Comparison of ENCODE assay signal across 8 cellular contexts in the genomic region with DNA sequence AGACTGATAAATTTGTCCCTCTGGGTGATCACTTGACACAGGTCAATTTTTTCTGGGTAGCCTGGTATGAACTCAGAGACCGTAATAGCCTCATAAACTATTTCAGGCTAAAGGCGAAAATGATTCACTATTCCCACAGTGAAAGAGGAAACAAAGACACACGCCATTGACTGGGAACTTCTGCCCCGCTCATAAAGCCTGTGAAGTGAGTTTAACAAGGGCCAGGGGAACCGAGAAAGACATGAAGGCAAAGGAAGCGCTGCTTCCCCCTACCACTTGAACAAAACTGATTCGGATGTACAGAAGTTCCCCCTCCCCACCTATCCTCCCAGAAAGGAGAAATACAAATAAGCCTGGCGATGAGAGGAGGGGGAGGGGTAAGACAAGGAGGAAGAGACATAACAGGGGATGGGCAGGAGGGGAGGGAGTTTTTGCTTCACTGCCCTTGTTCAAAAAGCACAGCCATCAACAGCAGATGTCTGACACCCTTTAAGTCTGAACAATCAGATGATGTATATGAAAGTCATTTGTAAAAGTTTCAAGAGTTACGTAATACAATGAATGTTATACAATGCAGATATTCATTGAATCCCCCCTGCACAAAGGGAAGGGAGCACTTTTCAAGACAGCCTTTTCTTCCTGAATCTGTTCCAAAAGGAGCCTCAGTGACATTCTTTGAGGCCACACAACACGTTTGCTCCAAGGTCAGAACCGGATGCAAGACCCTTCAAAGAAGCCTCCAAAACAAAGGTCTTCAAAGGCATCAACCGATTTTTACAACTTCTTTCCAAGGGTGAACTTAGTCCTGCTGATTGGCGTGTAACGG. TPM values are rescaled to one million over a fixed set of nuclear protein-coding genes. Genes with fewer than 3 reads are reported as not detected.
DNase-seq lines count a peak whose midpoint lies in the region; ATAC-seq and TF ChIP-seq lines count a peak whose summit lies in the region.

No MANE protein-coding gene starts in this region.

- peaks cover 18 to 23% of the 10 kb centered on the region in 2 donors for H3K4me1 ChIP-seq in gastrocnemius medialis

- peak overlapping the region; percentile 55 to 63 (median 57) for H3K4me3 ChIP-seq in gastrocnemius medialis

- H3K36me3 ChIP-seq in gastrocnemius medialis = no peaks in the 10 kb centered on the region

- in situ Hi-C loops in gastrocnemius medialis (cut with MboI; ENCODE audit: low sequenced_read_pairs in 4 of 4) = no loop called here

- CTCF ChIA-PET in WTC11 (lab: Charles Lee) = interaction anchor here (0.6 to 1.0 kb wide), 2 partner anchors 10 to 162 kb away, joined by 3 read pairs; no protein-coding TSS in a partner anchor

- peak overlapping the region; percentile 70 for H3K4me3 Mint-ChIP-seq in WTC11

- ATAC-seq in GM19452 (IDR thresholded peaks at IDR 0.05; ENCODE audit: unreplicated experiment) (peak; percentile 68), HG03439 (IDR thresholded peaks at IDR 0.05; ENCODE audit: unreplicated experiment) (peak; percentile 72), WTC11 (peak; percentile 16), gastrocnemius medialis (peak; percentile 79 to 88)

- H3K27me3 Mint-ChIP-seq in WTC11 (ENCODE audit: low read depth) = peaks cover 34% of the 10 kb centered on the region

- POLR2A ChIA-PET in WTC11 (lab: Charles Lee) = no interaction called here

- H3K4me1 Mint-ChIP-seq in WTC11 = peaks cover 14% of the 10 kb centered on the region

- peak overlapping the region; percentile 81 to 91 (median 82) for H3K27ac ChIP-seq in gastrocnemius medialis

- intact Hi-C loops in gastrocnemius medialis (cut with DNase I; ENCODE audit: low total_unique reads) = no loop called here

- no peaks in the 10 kb centered on the region for H3K27me3 ChIP-seq in gastrocnemius medialis

- H3K36me3 Mint-ChIP-seq in WTC11 = peaks cover 5% of the 10 kb centered on the region; the same call in 1 of the 2 replicates

- TF ChIP-seq CTCF in WTC11 (IDR thresholded peaks at IDR 0.05) (no peak), gastrocnemius medialis (IDR thresholded peaks at IDR 0.05 in 4 of 5, conservative IDR thresholded peaks at IDR 0.05 in 1 of 5) (no peak)

- no peak for TF ChIP-seq POLR2A in gastrocnemius medialis (IDR thresholded peaks at IDR 0.05)

- H3K9me3 Mint-ChIP-seq in WTC11 = no peaks in the 10 kb centered on the region

- H3K9me3 ChIP-seq in gastrocnemius medialis = no peaks in the 10 kb centered on the region

- H3K27ac Mint-ChIP-seq in WTC11 = no peak overlapping the region

- DNase-seq in ELR (ENCODE audit: low read depth) (peak; percentile 47), WTC11 (ENCODE audit: low spot score) (no peak), hippocampal formation (lab: John Stamatoyannopoulos, UW) (peak; percentile 6 to 13), gastrocnemius medialis (peak in 1 of 2 donors; percentile 16), NCI-H524 treated with DMSO at 0.1 percent for 48 hours (lab: John Stamatoyannopoulos, UW) (no peak), DMS53 treated with DMSO at 0.1 percent for 48 hours (lab: John Stamatoyannopoulos, UW; ENCODE audit: unreplicated experiment) (no peak)

TF ChIP-seq in WTC11, 78 proteins besides CTCF, POLR2A, EP300 and RAD21:
- 0 out of 2 replicates have a peak, but pooled peaks have one; percentile 49 for TF ChIP-seq ETV6 (CRISPR knock-in tag; IDR thresholded peaks at IDR 0.05)
- TF ChIP-seq SMAD4 (CRISPR knock-in tag; IDR thresholded peaks at IDR 0.05) = no peak

RNA-seq across cellular contexts. Expression of gene ABCB4, which starts 0.7 kb away (rescaled TPM):
- total RNA-seq in WTC11 (2021) = 0.71 to 1.2 TPM (median 1.1 TPM) in 3 replicates
- total RNA-seq in gastrocnemius medialis = 1 to 10 TPM in 2 of 4 donors, under 1 TPM in 2; 0.61 to 2.3 (median 1.1) TPM

Comparison
In these comparisons a context has a peak if more than half of its experiments do, and no peak if none do; other contexts are left out.
1. DNase-seq: peak in ELR (single experiment) and hippocampal formation (2 of 2); none in WTC11 (single experiment), NCI-H524 treated with DMSO at 0.1 percent for 48 hours (single experiment) and DMS53 treated with DMSO at 0.1 percent for 48 hours (single experiment).
2. ATAC-seq: peak in every context shown above with its lines; median percentile 84 in gastrocnemius medialis; 72 in HG03439; 68 in GM19452; 16 in WTC11.